Comparison of ENCODE assay signal across 2 cellular contexts in the genomic region with DNA sequence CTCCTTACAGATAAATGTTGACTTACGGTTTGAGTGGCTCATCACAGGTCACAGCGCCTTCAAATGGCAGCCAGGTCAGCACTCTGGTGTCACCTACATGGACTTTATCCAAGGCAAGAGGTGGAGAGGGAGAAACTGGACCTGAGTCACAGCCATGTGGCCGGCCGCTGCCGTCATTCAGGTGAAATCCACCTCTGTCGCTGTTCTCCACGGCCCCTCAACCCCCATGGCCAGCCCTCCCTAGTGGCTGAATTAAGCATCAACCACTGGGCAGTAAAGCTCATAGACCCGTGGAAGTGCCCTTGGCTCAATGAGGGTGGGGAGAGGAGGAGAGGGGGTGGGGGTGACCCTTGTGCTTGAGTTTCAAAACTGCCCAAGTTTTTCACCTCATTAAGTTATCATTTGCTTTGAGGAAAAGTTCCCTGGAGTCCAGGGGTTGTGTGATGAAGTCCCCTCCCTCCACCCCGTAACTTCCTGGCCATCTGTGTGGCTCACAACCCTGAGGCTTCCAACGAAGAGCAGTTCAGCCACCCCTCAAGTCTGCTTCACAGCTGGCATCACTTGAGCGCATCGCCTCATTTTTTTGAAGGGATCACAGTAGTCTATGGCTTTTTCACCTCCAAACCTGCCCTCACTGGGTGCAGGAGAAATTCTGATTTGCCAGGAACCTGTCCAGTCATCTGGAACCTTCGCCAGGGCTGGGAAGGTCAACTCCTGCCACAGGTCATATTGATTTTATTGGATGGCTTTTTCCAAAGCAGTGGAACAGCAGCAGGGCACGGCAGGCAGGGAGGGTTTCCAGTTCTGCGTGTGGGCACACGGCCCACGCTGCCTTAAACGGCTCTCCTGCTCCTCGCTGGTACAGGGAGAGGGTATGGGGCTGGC.
TF ChIP-seq lines count a peak whose summit lies in the region.

No MANE protein-coding gene starts in this region.

TF ChIP-seq in HCT116, 20 proteins besides CTCF, POLR2A, EP300 and RAD21:
- TF ChIP-seq EZH2 (IDR thresholded peaks at IDR 0.05): no peak
- TF ChIP-seq, protein P1, sequence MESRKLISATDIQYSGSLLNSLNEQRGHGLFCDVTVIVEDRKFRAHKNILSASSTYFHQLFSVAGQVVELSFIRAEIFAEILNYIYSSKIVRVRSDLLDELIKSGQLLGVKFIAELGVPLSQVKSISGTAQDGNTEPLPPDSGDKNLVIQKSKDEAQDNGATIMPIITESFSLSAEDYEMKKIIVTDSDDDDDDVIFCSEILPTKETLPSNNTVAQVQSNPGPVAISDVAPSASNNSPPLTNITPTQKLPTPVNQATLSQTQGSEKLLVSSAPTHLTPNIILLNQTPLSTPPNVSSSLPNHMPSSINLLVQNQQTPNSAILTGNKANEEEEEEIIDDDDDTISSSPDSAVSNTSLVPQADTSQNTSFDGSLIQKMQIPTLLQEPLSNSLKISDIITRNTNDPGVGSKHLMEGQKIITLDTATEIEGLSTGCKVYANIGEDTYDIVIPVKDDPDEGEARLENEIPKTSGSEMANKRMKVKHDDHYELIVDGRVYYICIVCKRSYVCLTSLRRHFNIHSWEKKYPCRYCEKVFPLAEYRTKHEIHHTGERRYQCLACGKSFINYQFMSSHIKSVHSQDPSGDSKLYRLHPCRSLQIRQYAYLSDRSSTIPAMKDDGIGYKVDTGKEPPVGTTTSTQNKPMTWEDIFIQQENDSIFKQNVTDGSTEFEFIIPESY (IDR thresholded peaks at IDR 0.05; ENCODE audit: extremely low read depth, insufficient replicate concordance, low read length): no peak
- no peak for TF ChIP-seq ZNF274 (IDR thresholded peaks at IDR 0.05; ENCODE audit: low read depth, low read length)
- no peak for TF ChIP-seq EGR1 (IDR thresholded peaks at IDR 0.05; ENCODE audit: low read depth)
- TF ChIP-seq, protein P2, sequence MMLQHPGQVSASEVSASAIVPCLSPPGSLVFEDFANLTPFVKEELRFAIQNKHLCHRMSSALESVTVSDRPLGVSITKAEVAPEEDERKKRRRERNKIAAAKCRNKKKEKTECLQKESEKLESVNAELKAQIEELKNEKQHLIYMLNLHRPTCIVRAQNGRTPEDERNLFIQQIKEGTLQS (IDR thresholded peaks at IDR 0.05): no peak
- no peak for TF ChIP-seq CEBPB (IDR thresholded peaks at IDR 0.05; ENCODE audit: low read depth)
- TF ChIP-seq SP1 (IDR thresholded peaks at IDR 0.05; ENCODE audit: low read depth): no peak
- TF ChIP-seq TCF7L2 (IDR thresholded peaks at IDR 0.05; ENCODE audit: borderline replicate concordance, extremely low read depth, insufficient read depth, insufficient read length): no peak
- TF ChIP-seq EZH2phosphoT487 (IDR thresholded peaks at IDR 0.05; ENCODE audit: borderline replicate concordance): no peak
- TF ChIP-seq POLR2AphosphoS5 (IDR thresholded peaks at IDR 0.05; ENCODE audit: low read depth, low read length): no peak
TF ChIP-seq in HCT116: peak in this region for 0.

TF ChIP-seq in H1, 55 proteins besides CTCF, POLR2A, EP300 and RAD21:
- TF ChIP-seq, protein P3, sequence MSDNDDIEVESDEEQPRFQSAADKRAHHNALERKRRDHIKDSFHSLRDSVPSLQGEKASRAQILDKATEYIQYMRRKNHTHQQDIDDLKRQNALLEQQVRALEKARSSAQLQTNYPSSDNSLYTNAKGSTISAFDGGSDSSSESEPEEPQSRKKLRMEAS (IDR thresholded peaks at IDR 0.05): peak; percentile 55
- TF ChIP-seq SRF (IDR thresholded peaks at IDR 0.05; ENCODE audit: low read depth, low read length): no peak
